In the genomic region with DNA sequence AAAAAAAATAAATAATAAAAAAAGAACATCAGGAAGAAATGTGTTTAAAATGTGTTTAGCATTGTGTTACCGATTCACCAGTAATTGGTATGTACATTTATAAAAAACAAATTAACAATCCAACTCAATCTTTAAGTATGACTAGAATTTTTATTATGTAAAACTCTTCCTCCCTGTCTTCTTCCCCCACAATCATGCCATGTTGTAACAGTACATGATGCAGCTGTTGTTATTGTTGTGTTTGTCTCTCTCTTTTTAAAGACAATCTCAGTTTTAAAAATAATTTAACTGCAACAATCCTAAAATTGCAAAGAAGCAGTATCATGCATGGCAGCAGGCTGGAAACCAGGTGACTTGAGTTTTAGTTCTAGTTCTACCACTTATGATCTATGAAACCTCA, we compare ENCODE assay signal across 1 cellular context.
TF ChIP-seq lines count a peak whose summit lies in the region.

No MANE protein-coding gene starts in this region.

TF ChIP-seq in IMR-90, 13 proteins besides CTCF, POLR2A, EP300 and RAD21 (continued from another document):
- no peak for TF ChIP-seq ELK1 (IDR thresholded peaks at IDR 0.05; ENCODE audit: borderline replicate concordance, low read depth, low read length)
